In genomic region chr1:244163131-244163530, GRCh38 we compare ENCODE assay signal across 19 cellular contexts.
DNase-seq lines count a peak whose midpoint lies in the region; ATAC-seq and TF ChIP-seq lines count a peak whose summit lies in the region.
"Had no signal": no experiment of that assay in that cellular context is flagged by ENCODE, and none has a peak within 500 bp of the region (broad histone marks: within the 10 kb centered on the region; RNA-seq: fewer than 3 reads in every experiment).

No MANE protein-coding gene starts in this region.

- peak overlapping the region; percentile 97 for H3K27ac Mint-ChIP-seq in endodermal cell
- H3K27ac Mint-ChIP-seq in stimulated activated naive B cell treated with anti-CD40 and anti-IgM and Interleukin-4, amounts not matched to agents 10 μg/mL and 1 μg/mL and 100 μg/mL, for 72 hours, result no peak overlapping the region
- H3K27ac Mint-ChIP-seq in Calu3 (ENCODE audit: unreplicated experiment), result no peak overlapping the region
- H3K27ac Mint-ChIP-seq: B cell, progenitor cell of endocrine pancreas had no signal

- H3K36me3 ChIP-seq in endodermal cell (ENCODE audit: control insufficient read depth, insufficient read depth, low read length) (no peaks in the 10 kb centered on the region), mesodermal cell (ENCODE audit: control insufficient read depth, insufficient read depth, low read length) (no peaks in the 10 kb centered on the region)
- H3K36me3 ChIP-seq: vagina had no signal

- DNase-seq in AG04450 (ENCODE audit: low read depth, low spot score) (no peak), M059J (ENCODE audit: low read depth) (peak; percentile 55), endodermal cell (no peak), globus pallidus (ENCODE audit: low spot score) (no peak), Calu3 (no peak), activated T-cell treated with anti-CD3 and anti-CD28 coated beads for 4 hours (no peak)
- DNase-seq in stimulated activated naive B cell treated with anti-CD40 and anti-IgM and Interleukin-4, amounts not matched to agents 10 μg/mL and 1 μg/mL and 100 μg/mL, for 72 hours, result no peak
- DNase-seq: activated naive CD4-positive, alpha-beta T cell treated with Interleukin-2 at 50 U/mL for 16 hours; DMS79; erythroblast; KBM-7; NCI-H1694; NCI-H526 treated with DMSO at 0.1 percent for 48 hours; SHP77 treated with DMSO at 0.1 percent for 48 hours; stimulated activated CD4-positive, alpha-beta T cell treated with anti-CD3 and anti-CD28 coated beads, Interleukin-2, amount 100 ng/mL, for 24 hours had no signal

- H3K4me3 Mint-ChIP-seq in endodermal cell (no peak overlapping the region), Calu3 (ENCODE audit: low read depth, unreplicated experiment) (no peak overlapping the region)
- no peak overlapping the region for H3K4me3 Mint-ChIP-seq in stimulated activated naive B cell treated with anti-CD40 and anti-IgM and Interleukin-4, amounts not matched to agents 10 μg/mL and 1 μg/mL and 100 μg/mL, for 72 hours
- H3K4me3 Mint-ChIP-seq: B cell had no signal

- TF ChIP-seq CTCF in AG04450 (IDR thresholded peaks at IDR 0.05; ENCODE audit: low read depth, low read length), result no peak
- no peak for TF ChIP-seq CTCF in endodermal cell (conservative IDR thresholded peaks at IDR 0.05)
- TF ChIP-seq CTCF in Calu3 (IDR thresholded peaks at IDR 0.05; ENCODE audit: unreplicated experiment), result no peak

- peaks cover 10% of the 10 kb centered on the region for H3K4me1 ChIP-seq in endodermal cell (ENCODE audit: control insufficient read depth, insufficient read depth, low read length)
- H3K4me1 ChIP-seq in mesodermal cell (ENCODE audit: control insufficient read depth, insufficient read depth, low read length, poor library complexity, severe bottlenecking), result peaks cover 38% of the 10 kb centered on the region
- H3K4me1 ChIP-seq: vagina had no signal

- ATAC-seq in stimulated activated naive B cell treated with anti-CD40 and anti-IgM and Interleukin-4, amounts not matched to agents 10 μg/mL and 1 μg/mL and 100 μg/mL, for 72 hours (replicated peaks), result no peak

- no peaks in the 10 kb centered on the region for H3K36me3 Mint-ChIP-seq in endodermal cell (ENCODE audit: low read depth)
- H3K36me3 Mint-ChIP-seq in stimulated activated naive B cell treated with anti-CD40 and anti-IgM and Interleukin-4, amounts not matched to agents 10 μg/mL and 1 μg/mL and 100 μg/mL, for 72 hours, result no peaks in the 10 kb centered on the region
- peaks cover 4% of the 10 kb centered on the region for H3K36me3 Mint-ChIP-seq in Calu3 (ENCODE audit: insufficient read depth, unreplicated experiment)

- CTCF ChIA-PET in AG04450 (lab: Charles Lee) (no interaction called here), Calu3 (lab: Charles Lee) (interaction anchor here (1.0 kb wide), 1 partner anchor 30 kb away, joined by 3 read pairs; no protein-coding TSS in a partner anchor)

- BruUV-seq in Calu3 (replicated peaks; lab: Mats Ljungman, UMichigan), result no TSS peak

- WGBS in endodermal cell (ENCODE audit: insufficient coverage in 1 of 2, insufficient read length in 1 of 2), 2 experiments, result 92 to 98% methylated on average over 7 of the region's 7 CpGs
- WGBS in mesodermal cell (ENCODE audit: insufficient coverage in 2 of 2), 2 experiments, result 95 to 97% methylated on average over 5 to 6 of the region's 7 CpGs

- H3K27me3 Mint-ChIP-seq in endodermal cell (ENCODE audit: insufficient read depth), result no peaks in the 10 kb centered on the region
- H3K27me3 Mint-ChIP-seq in stimulated activated naive B cell treated with anti-CD40 and anti-IgM and Interleukin-4, amounts not matched to agents 10 μg/mL and 1 μg/mL and 100 μg/mL, for 72 hours, result no peaks in the 10 kb centered on the region
- H3K27me3 Mint-ChIP-seq in Calu3 (ENCODE audit: unreplicated experiment), result no peaks in the 10 kb centered on the region
- H3K27me3 Mint-ChIP-seq: progenitor cell of endocrine pancreas had no signal

- H3K4me1 Mint-ChIP-seq in endodermal cell (no peaks in the 10 kb centered on the region), Calu3 (ENCODE audit: low read depth, unreplicated experiment) (peaks cover 23% of the 10 kb centered on the region)
- H3K4me1 Mint-ChIP-seq in stimulated activated naive B cell treated with anti-CD40 and anti-IgM and Interleukin-4, amounts not matched to agents 10 μg/mL and 1 μg/mL and 100 μg/mL, for 72 hours, result no peaks in the 10 kb centered on the region
- H3K4me1 Mint-ChIP-seq: B cell had no signal

- H3K9me3 Mint-ChIP-seq in endodermal cell, result no peaks in the 10 kb centered on the region
- H3K9me3 Mint-ChIP-seq in stimulated activated naive B cell treated with anti-CD40 and anti-IgM and Interleukin-4, amounts not matched to agents 10 μg/mL and 1 μg/mL and 100 μg/mL, for 72 hours, result no peaks in the 10 kb centered on the region
- H3K9me3 Mint-ChIP-seq in Calu3 (ENCODE audit: low read depth, unreplicated experiment), result peaks cover 2% of the 10 kb centered on the region

- H3K4me3 ChIP-seq in AG04450 (ENCODE audit: low read depth, low read length) (no peak overlapping the region), endodermal cell (ENCODE audit: low read length) (no peak overlapping the region), mesodermal cell (ENCODE audit: extremely low read depth, insufficient read depth, low read length, poor library complexity, severe bottlenecking) (no peak overlapping the region)
- H3K4me3 ChIP-seq: vagina had no signal

- H3K27me3 ChIP-seq in AG04450 (ENCODE audit: control insufficient read depth, insufficient read depth, low read length) (no peaks in the 10 kb centered on the region), endodermal cell (ENCODE audit: control insufficient read depth, insufficient read depth, low read length, poor library complexity, severe bottlenecking) (no peaks in the 10 kb centered on the region)
- H3K27me3 ChIP-seq: vagina had no signal

- H3K9me3 ChIP-seq in AG04450 (ENCODE audit: control insufficient read depth, insufficient read depth, low read length) (no peaks in the 10 kb centered on the region), endodermal cell (ENCODE audit: control insufficient read depth, low read length) (no peaks in the 10 kb centered on the region), mesodermal cell (ENCODE audit: control insufficient read depth, low read length) (no peaks in the 10 kb centered on the region)
- H3K9me3 ChIP-seq: vagina had no signal

- intact Hi-C loops in Calu3 (cut with micrococcal nuclease; ENCODE audit: unreplicated experiment), result loop anchor here (5.0 kb wide), 2 partner anchors 71 to 109 kb away; no protein-coding TSS in a partner anchor

- peak overlapping the region; percentile 98 for H3K27ac ChIP-seq in AG04450 (ENCODE audit: low read depth, low read length)
- no peak overlapping the region for H3K27ac ChIP-seq in endodermal cell (ENCODE audit: low read depth, low read length)
- H3K27ac ChIP-seq in mesodermal cell (ENCODE audit: low read depth, low read length, severe bottlenecking), result peak overlapping the region; percentile 99
- H3K27ac ChIP-seq: vagina had no signal

- POLR2A ChIA-PET in AG04450 (lab: Yijun Ruan, JAX), result no interaction called here

- H3K9ac ChIP-seq in endodermal cell (ENCODE audit: extremely low read depth, low read length, poor library complexity, severe bottlenecking), result no peak overlapping the region
